ENCODE assay signal across 25 cellular contexts in genomic region chr12:85617307-85618091, GRCh38.
"Had no signal": no experiment of that assay in that cellular context is flagged by ENCODE, and none has a peak within 500 bp of the region (broad histone marks: within the 10 kb centered on the region; RNA-seq: fewer than 3 reads in every experiment).

No MANE protein-coding gene starts in this region.

- ATAC-seq: effector memory CD8-positive, alpha-beta T cell; left cardiac atrium; lower lobe of right lung; natural killer cell treated with Interleukin-12 subunit alpha and Interleukin-12 subunit beta and Interleukin-15 and Interleukin-18, amount 100 ng/mL, for 72 hours; psoas muscle; sciatic nerve; stimulated activated memory B cell treated with anti-CD40 and anti-IgM and Interleukin-4, amounts not matched to agents 10 μg/mL and 1 μg/mL and 100 μg/mL, for 72 hours had no signal

- H3K4me3 Mint-ChIP-seq: dendritic cell treated with granulocyte-macrophage colony-stimulating factor and Interleukin-4, amounts not matched to agents 40 ng/mL and 50 ng/mL, for 4 days; effector memory CD8-positive, alpha-beta T cell; memory B cell; natural killer cell treated with Interleukin-12 subunit alpha and Interleukin-12 subunit beta and Interleukin-15 and Interleukin-18, amount 100 ng/mL, for 72 hours; neural progenitor cell; stimulated activated memory B cell treated with anti-CD40 and anti-IgM and Interleukin-4, amounts not matched to agents 10 μg/mL and 1 μg/mL and 100 μg/mL, for 72 hours; stimulated activated naive CD8-positive, alpha-beta T cell treated with anti-CD3 and anti-CD28 coated beads, Interleukin-15, Interleukin-2, amounts not matched to agents 100 ng/mL and 50 ng/mL, for 24 hours had no signal

- DNase-seq: effector memory CD8-positive, alpha-beta T cell; esophagus squamous epithelium; foreskin fibroblast; kidney; left cardiac atrium; left ventricle myocardium inferior; lower lobe of right lung; midbrain; nucleus accumbens; psoas muscle; retina; spleen; stimulated activated CD4-positive, alpha-beta T cell treated with anti-CD3 and anti-CD28 coated beads, Interleukin-15, amount 100 ng/mL, for 24 hours; stimulated activated CD4-positive, alpha-beta T cell treated with anti-CD3 and anti-CD28 coated beads, Interleukin-1b, Interleukin-23, amount 100 ng/mL, for 48 hours; stimulated activated CD4-positive, alpha-beta T cell treated with anti-CD3 and anti-CD28 coated beads, Interleukin-4, amount 100 ng/mL, for 24 hours; tibial artery; upper lobe of left lung; uterus had no signal

- H3K9me3 Mint-ChIP-seq: dendritic cell treated with granulocyte-macrophage colony-stimulating factor and Interleukin-4, amounts not matched to agents 40 ng/mL and 50 ng/mL, for 4 days; memory B cell; neural progenitor cell; stimulated activated memory B cell treated with anti-CD40 and anti-IgM and Interleukin-4, amounts not matched to agents 10 μg/mL and 1 μg/mL and 100 μg/mL, for 72 hours; stimulated activated naive CD8-positive, alpha-beta T cell treated with anti-CD3 and anti-CD28 coated beads, Interleukin-15, Interleukin-2, amounts not matched to agents 100 ng/mL and 50 ng/mL, for 24 hours had no signal

- H3K36me3 Mint-ChIP-seq: memory B cell; natural killer cell treated with Interleukin-12 subunit alpha and Interleukin-12 subunit beta and Interleukin-15 and Interleukin-18, amount 100 ng/mL, for 72 hours; neural progenitor cell; stimulated activated memory B cell treated with anti-CD40 and anti-IgM and Interleukin-4, amounts not matched to agents 10 μg/mL and 1 μg/mL and 100 μg/mL, for 72 hours had no signal

- H3K27ac Mint-ChIP-seq: dendritic cell treated with granulocyte-macrophage colony-stimulating factor and Interleukin-4, amounts not matched to agents 40 ng/mL and 50 ng/mL, for 4 days; effector memory CD8-positive, alpha-beta T cell; memory B cell; natural killer cell treated with Interleukin-12 subunit alpha and Interleukin-12 subunit beta and Interleukin-15 and Interleukin-18, amount 100 ng/mL, for 72 hours; neural progenitor cell; stimulated activated memory B cell treated with anti-CD40 and anti-IgM and Interleukin-4, amounts not matched to agents 10 μg/mL and 1 μg/mL and 100 μg/mL, for 72 hours; stimulated activated naive CD8-positive, alpha-beta T cell treated with anti-CD3 and anti-CD28 coated beads, Interleukin-15, Interleukin-2, amounts not matched to agents 100 ng/mL and 50 ng/mL, for 24 hours had no signal

- H3K4me1 Mint-ChIP-seq: memory B cell; stimulated activated memory B cell treated with anti-CD40 and anti-IgM and Interleukin-4, amounts not matched to agents 10 μg/mL and 1 μg/mL and 100 μg/mL, for 72 hours had no signal

- H3K27me3 Mint-ChIP-seq: dendritic cell treated with granulocyte-macrophage colony-stimulating factor and Interleukin-4, amounts not matched to agents 40 ng/mL and 50 ng/mL, for 4 days; effector memory CD8-positive, alpha-beta T cell; memory B cell; natural killer cell treated with Interleukin-12 subunit alpha and Interleukin-12 subunit beta and Interleukin-15 and Interleukin-18, amount 100 ng/mL, for 72 hours; stimulated activated memory B cell treated with anti-CD40 and anti-IgM and Interleukin-4, amounts not matched to agents 10 μg/mL and 1 μg/mL and 100 μg/mL, for 72 hours; stimulated activated naive CD8-positive, alpha-beta T cell treated with anti-CD3 and anti-CD28 coated beads, Interleukin-15, Interleukin-2, amounts not matched to agents 100 ng/mL and 50 ng/mL, for 24 hours had no signal
